9 cellular contexts compared by ENCODE assay signal in the genomic region with DNA sequence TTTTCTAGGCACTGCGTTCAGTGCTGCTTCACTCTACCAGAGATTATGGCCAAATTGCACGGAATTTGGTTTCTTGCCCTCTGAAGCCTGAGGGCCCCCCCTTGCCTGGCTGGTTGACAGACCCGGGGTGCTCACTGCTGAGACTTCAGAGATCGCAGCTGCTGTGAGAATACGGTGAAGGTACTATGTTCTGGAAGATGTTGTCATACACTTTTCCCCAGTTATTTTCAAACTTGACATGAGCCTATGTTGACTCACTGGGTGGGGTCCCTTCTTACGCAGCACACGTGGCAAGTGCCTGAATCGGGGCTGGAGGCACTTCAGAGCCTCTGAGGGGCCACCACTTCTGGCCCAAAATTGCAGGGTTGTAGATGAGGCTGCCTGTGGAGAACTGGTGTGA. TPM values are rescaled to one million over a fixed set of nuclear protein-coding genes. Genes with fewer than 3 reads are reported as not detected.
DNase-seq lines count a peak whose midpoint lies in the region; ATAC-seq and TF ChIP-seq lines count a peak whose summit lies in the region.
"Not testable (repeated sequence)": the region's sequence is repeated elsewhere in the genome, so short reads cannot be mapped to it uniquely, and the experiment has no call there.
"Had no signal": no experiment of that assay in that cellular context is flagged by ENCODE, and none has a peak within 500 bp of the region (broad histone marks: within the 10 kb centered on the region; RNA-seq: fewer than 3 reads in every experiment).

No MANE protein-coding gene starts in this region.

- H3K27ac Mint-ChIP-seq in T-helper 1 cell treated with Interleukin-12 subunit alpha and Interleukin-12 subunit beta and Interleukin-4 antibody, amounts not matched to agents 30 μg/mL and 1 μg/mL, for 36 hours; activated naive CD8-positive, alpha-beta T cell treated with anti-CD3 and anti-CD28 coated beads, Interleukin-2, amount 50 U/mL, for 24 hours; natural killer cell treated with Interleukin-12 subunit alpha and Interleukin-12 subunit beta and Interleukin-15 and Interleukin-18, amount 100 ng/mL, for 72 hours: not testable (repeated sequence)

- TF ChIP-seq CTCF in fibroblast of mammary gland (conservative IDR thresholded peaks at IDR 0.05; ENCODE audit: control insufficient read depth, insufficient read depth, low read depth, low read length); smooth muscle cell (IDR thresholded peaks at IDR 0.05; ENCODE audit: borderline replicate concordance, insufficient read depth, poor library complexity, severe bottlenecking): not testable (repeated sequence)

- peaks cover 23% of the 10 kb centered on the region for H3K4me1 ChIP-seq in ACC112 (ENCODE audit: control insufficient read depth, insufficient read depth, low read length, unreplicated experiment)
- H3K4me1 ChIP-seq in smooth muscle cell (ENCODE audit: low read depth), result not testable (repeated sequence)

- H3K79me2 ChIP-seq in ACC112 (ENCODE audit: control insufficient read depth, insufficient read depth, low read length, unreplicated experiment), result peaks cover 35% of the 10 kb centered on the region
- peaks cover 33% of the 10 kb centered on the region for H3K79me2 ChIP-seq in smooth muscle cell (ENCODE audit: low read depth)

- not testable (repeated sequence) for ATAC-seq in activated T-cell treated with anti-CD3 and anti-CD28 coated beads, Interleukin-2, amount 50 U/mL, for 4 hours; natural killer cell treated with Interleukin-12 subunit alpha and Interleukin-12 subunit beta and Interleukin-15 and Interleukin-18, amount 100 ng/mL, for 72 hours
- ATAC-seq in activated naive CD8-positive, alpha-beta T cell treated with anti-CD3 and anti-CD28 coated beads, Interleukin-2, amount 50 U/mL, for 24 hours, result peak; percentile 42

- H3K27ac ChIP-seq in ACC112 (ENCODE audit: low read depth, low read length) (peak overlapping the region; percentile 79; the same call in 1 of the 2 replicates), smooth muscle cell (ENCODE audit: low read depth) (peak overlapping the region; percentile 67)

- H3K27me3 Mint-ChIP-seq in T-helper 1 cell treated with Interleukin-12 subunit alpha and Interleukin-12 subunit beta and Interleukin-4 antibody, amounts not matched to agents 30 μg/mL and 1 μg/mL, for 36 hours (ENCODE audit: low read depth); activated T-cell treated with anti-CD3 and anti-CD28 coated beads, Interleukin-2, amount 50 U/mL, for 4 hours (ENCODE audit: low read depth); activated naive CD8-positive, alpha-beta T cell treated with anti-CD3 and anti-CD28 coated beads, Interleukin-2, amount 50 U/mL, for 24 hours; natural killer cell treated with Interleukin-12 subunit alpha and Interleukin-12 subunit beta and Interleukin-15 and Interleukin-18, amount 100 ng/mL, for 72 hours: not testable (repeated sequence)

- not testable (repeated sequence) for H3K9ac ChIP-seq in smooth muscle cell (ENCODE audit: low read depth)

- H3K4me3 ChIP-seq in ACC112 (ENCODE audit: low read depth, low read length); MG63; fibroblast of mammary gland (ENCODE audit: control insufficient read depth, low read depth, low read length); smooth muscle cell: not testable (repeated sequence)

- DNase-seq in MG63 (peak; percentile 63), fibroblast of mammary gland (ENCODE audit: low read depth) (peak; percentile 70)
- not testable (repeated sequence) for DNase-seq in activated T-cell treated with anti-CD3 and anti-CD28 coated beads, Interleukin-2, amount 50 U/mL, for 4 hours; activated naive CD8-positive, alpha-beta T cell treated with anti-CD3 and anti-CD28 coated beads, Interleukin-2, amount 50 U/mL, for 24 hours; smooth muscle cell (lab: John Stamatoyannopoulos, UW; ENCODE audit: unreplicated experiment)
- DNase-seq in natural killer cell treated with Interleukin-12 subunit alpha and Interleukin-12 subunit beta and Interleukin-15 and Interleukin-18, amount 100 ng/mL, for 72 hours (ENCODE audit: low spot score), result peak; percentile 8

- H3K27me3 ChIP-seq in ACC112 (ENCODE audit: insufficient read depth, low read length); MG63; smooth muscle cell (ENCODE audit: low read depth): not testable (repeated sequence)

- H3K4me3 Mint-ChIP-seq in T-helper 1 cell treated with Interleukin-12 subunit alpha and Interleukin-12 subunit beta and Interleukin-4 antibody, amounts not matched to agents 30 μg/mL and 1 μg/mL, for 36 hours, result peak overlapping the region; percentile 28
- peak overlapping the region; percentile 94 for H3K4me3 Mint-ChIP-seq in activated T-cell treated with anti-CD3 and anti-CD28 coated beads, Interleukin-2, amount 50 U/mL, for 4 hours
- H3K4me3 Mint-ChIP-seq in activated naive CD8-positive, alpha-beta T cell treated with anti-CD3 and anti-CD28 coated beads, Interleukin-2, amount 50 U/mL, for 24 hours, result peak overlapping the region; percentile 99
- not testable (repeated sequence) for H3K4me3 Mint-ChIP-seq in natural killer cell treated with Interleukin-12 subunit alpha and Interleukin-12 subunit beta and Interleukin-15 and Interleukin-18, amount 100 ng/mL, for 72 hours

- H3K4me1 Mint-ChIP-seq in T-helper 1 cell treated with Interleukin-12 subunit alpha and Interleukin-12 subunit beta and Interleukin-4 antibody, amounts not matched to agents 30 μg/mL and 1 μg/mL, for 36 hours (ENCODE audit: low read depth), result not testable (repeated sequence)
- H3K4me1 Mint-ChIP-seq in activated T-cell treated with anti-CD3 and anti-CD28 coated beads, Interleukin-2, amount 50 U/mL, for 4 hours (ENCODE audit: low read depth), result peaks cover 14% of the 10 kb centered on the region
- H3K4me1 Mint-ChIP-seq in activated naive CD8-positive, alpha-beta T cell treated with anti-CD3 and anti-CD28 coated beads, Interleukin-2, amount 50 U/mL, for 24 hours, result peaks cover 26% of the 10 kb centered on the region
- peaks cover 9 to 10% of the 10 kb centered on the region in 2 donors for H3K4me1 Mint-ChIP-seq in natural killer cell treated with Interleukin-12 subunit alpha and Interleukin-12 subunit beta and Interleukin-15 and Interleukin-18, amount 100 ng/mL, for 72 hours (ENCODE audit: low read depth in 2 of 2)

- 95% methylated on average over 8 of the region's 8 CpGs for WGBS in smooth muscle cell (ENCODE audit: low lambda C conversion rate)

- H3K4me2 ChIP-seq in smooth muscle cell, result not testable (repeated sequence)

- H4K20me1 ChIP-seq in smooth muscle cell (ENCODE audit: low read depth), result peaks cover 14% of the 10 kb centered on the region

- not testable (repeated sequence) for H3F3A ChIP-seq in smooth muscle cell (ENCODE audit: low read depth)

- H3K36me3 ChIP-seq in ACC112 (ENCODE audit: insufficient read depth, low read length); smooth muscle cell (ENCODE audit: low read depth): not testable (repeated sequence)
- H3K36me3 ChIP-seq in MG63, result peaks cover 16% of the 10 kb centered on the region

- H3K9me3 Mint-ChIP-seq in T-helper 1 cell treated with Interleukin-12 subunit alpha and Interleukin-12 subunit beta and Interleukin-4 antibody, amounts not matched to agents 30 μg/mL and 1 μg/mL, for 36 hours; activated T-cell treated with anti-CD3 and anti-CD28 coated beads, Interleukin-2, amount 50 U/mL, for 4 hours; activated naive CD8-positive, alpha-beta T cell treated with anti-CD3 and anti-CD28 coated beads, Interleukin-2, amount 50 U/mL, for 24 hours; natural killer cell treated with Interleukin-12 subunit alpha and Interleukin-12 subunit beta and Interleukin-15 and Interleukin-18, amount 100 ng/mL, for 72 hours: not testable (repeated sequence)

- not testable (repeated sequence) for H3K9me3 ChIP-seq in MG63; smooth muscle cell (replicated peaks; ENCODE audit: low read depth)

- H3K36me3 Mint-ChIP-seq in T-helper 1 cell treated with Interleukin-12 subunit alpha and Interleukin-12 subunit beta and Interleukin-4 antibody, amounts not matched to agents 30 μg/mL and 1 μg/mL, for 36 hours (ENCODE audit: low read depth); activated T-cell treated with anti-CD3 and anti-CD28 coated beads, Interleukin-2, amount 50 U/mL, for 4 hours (ENCODE audit: insufficient read depth); natural killer cell treated with Interleukin-12 subunit alpha and Interleukin-12 subunit beta and Interleukin-15 and Interleukin-18, amount 100 ng/mL, for 72 hours: not testable (repeated sequence)
- peaks cover 13% of the 10 kb centered on the region for H3K36me3 Mint-ChIP-seq in activated naive CD8-positive, alpha-beta T cell treated with anti-CD3 and anti-CD28 coated beads, Interleukin-2, amount 50 U/mL, for 24 hours (ENCODE audit: low read depth)

- H2AFZ ChIP-seq in ACC112 (ENCODE audit: low read length, unreplicated experiment); smooth muscle cell (ENCODE audit: low read depth): not testable (repeated sequence)

RNA-seq across cellular contexts. Expression of a gene that starts 2.0 kb away (rescaled TPM):
- total RNA-seq in MG63 (2014; rRNA removed; shearing (Covaris generic); ENCODE audit: low replicate concordance), result 49.6 and 71.6 TPM in 2 replicates
- total RNA-seq in activated T-cell treated with anti-CD3 and anti-CD28 coated beads, Interleukin-2, amount 50 U/mL, for 4 hours, result 10 to 100 TPM; 38.7 to 56.1 (median 42.0) TPM
- total RNA-seq in natural killer cell treated with Interleukin-12 subunit alpha and Interleukin-12 subunit beta and Interleukin-15 and Interleukin-18, amount 100 ng/mL, for 72 hours, result 10 to 100 TPM; 46.2 to 65.0 TPM
- 27.0 and 38.2 TPM in 2 replicates for total RNA-seq in smooth muscle cell
- 35.5 and 36.6 TPM in 2 replicates for polyA plus RNA-seq in smooth muscle cell

RNA-seq across cellular contexts. Expression of a gene that starts 39.7 kb away (rescaled TPM):
- total RNA-seq in MG63 (2014; rRNA removed; shearing (Covaris generic); ENCODE audit: low replicate concordance), result 0.22 and 1.7 TPM in 2 replicates
- 1 to 10 TPM in 1 of 3 donors, under 1 TPM in 2; 0.76 to 1.2 (median 0.84) TPM for total RNA-seq in activated T-cell treated with anti-CD3 and anti-CD28 coated beads, Interleukin-2, amount 50 U/mL, for 4 hours
- total RNA-seq in natural killer cell treated with Interleukin-12 subunit alpha and Interleukin-12 subunit beta and Interleukin-15 and Interleukin-18, amount 100 ng/mL, for 72 hours, result 1 to 10 TPM; 1.1 to 1.4 TPM
- total RNA-seq in smooth muscle cell, result 0.63 and 2.7 TPM in 2 replicates
- polyA plus RNA-seq in smooth muscle cell, result 2.3 and 3.3 TPM in 2 replicates
- polyA plus RNA-seq: IgD-negative memory B cell had no signal
